Comparison of ENCODE assay signal across 8 cellular contexts in genomic region chr22:26642465-26643367, GRCh38. TPM values are rescaled to one million over a fixed set of nuclear protein-coding genes. Genes with fewer than 3 reads are reported as not detected.
DNase-seq lines count a peak whose midpoint lies in the region; ATAC-seq and TF ChIP-seq lines count a peak whose summit lies in the region.

No MANE protein-coding gene starts in this region.

- no peaks in the 10 kb centered on the region for H3K9me3 Mint-ChIP-seq in CD4-positive, alpha-beta memory T cell
- no peaks in the 10 kb centered on the region for H3K9me3 Mint-ChIP-seq in activated T-cell treated with anti-CD3 and anti-CD28 coated beads, Interleukin-2, amount 50 U/mL, for 72 hours
- H3K9me3 Mint-ChIP-seq in memory B cell, result no peaks in the 10 kb centered on the region

- peak overlapping the region; percentile 55 to 79 (median 70) for H3K4me3 Mint-ChIP-seq in CD4-positive, alpha-beta memory T cell
- H3K4me3 Mint-ChIP-seq in activated T-cell treated with anti-CD3 and anti-CD28 coated beads, Interleukin-2, amount 50 U/mL, for 72 hours, result peak overlapping the region; percentile 75 to 91
- H3K4me3 Mint-ChIP-seq in memory B cell, result no peak overlapping the region

- ATAC-seq in activated T-cell treated with anti-CD3 and anti-CD28 coated beads, Interleukin-2, amount 50 U/mL, for 72 hours (replicated peaks in 1 of 2), result peak; percentile 94 to 95
- ATAC-seq in memory B cell (ENCODE audit: low read depth) (peak; percentile 36), GM18907 (IDR thresholded peaks at IDR 0.05; ENCODE audit: unreplicated experiment) (no peak)
- ATAC-seq in stimulated activated naive CD8-positive, alpha-beta T cell treated with anti-CD3 and anti-CD28 coated beads, Interleukin-15, Interleukin-2, amounts not matched to agents 100 U/mL and 50 U/mL, for 24 hours, result peak; percentile 98

- peak overlapping the region; percentile 61 for H3K27ac ChIP-seq in CD4-positive, alpha-beta memory T cell (ENCODE audit: low read depth, low read length)
- H3K27ac ChIP-seq in testis, result no peak overlapping the region

- no peaks in the 10 kb centered on the region for H3K36me3 ChIP-seq in CD4-positive, alpha-beta memory T cell (ENCODE audit: insufficient read depth, low read length)
- no peaks in the 10 kb centered on the region for H3K36me3 ChIP-seq in testis (ENCODE audit: low read depth, missing control alignments)

- H3K4me1 Mint-ChIP-seq in CD4-positive, alpha-beta memory T cell, result peaks cover 53 to 73% (median 64%) of the 10 kb centered on the region in 4 donors
- H3K4me1 Mint-ChIP-seq in activated T-cell treated with anti-CD3 and anti-CD28 coated beads, Interleukin-2, amount 50 U/mL, for 72 hours (ENCODE audit: low read depth), result peaks cover 68% of the 10 kb centered on the region
- H3K4me1 Mint-ChIP-seq in memory B cell, result peaks cover 18% of the 10 kb centered on the region

- DNase-seq in CD4-positive, alpha-beta memory T cell, result peak; percentile 45 to 74 (median 51)
- peak; percentile 37 for DNase-seq in NCI-H146 (lab: John Stamatoyannopoulos, UW)
- DNase-seq in activated T-cell treated with anti-CD3 and anti-CD28 coated beads, Interleukin-2, amount 50 U/mL, for 72 hours, result peak; percentile 90 to 91
- no peak for DNase-seq in memory B cell (ENCODE audit: low spot score in 2 of 2)
- peak; percentile 87 for DNase-seq in stimulated activated naive CD8-positive, alpha-beta T cell treated with anti-CD3 and anti-CD28 coated beads, Interleukin-15, Interleukin-2, amounts not matched to agents 100 U/mL and 50 U/mL, for 24 hours
- DNase-seq in testis, result no peak
- no peak for DNase-seq in HT-29 (ENCODE audit: low spot score)

- H3K27me3 ChIP-seq in CD4-positive, alpha-beta memory T cell (ENCODE audit: insufficient read depth, low read length), result no peaks in the 10 kb centered on the region
- H3K27me3 ChIP-seq in testis, result no peaks in the 10 kb centered on the region

- H3K4me3 ChIP-seq in CD4-positive, alpha-beta memory T cell (ENCODE audit: low read length in 2 of 2), result peak overlapping the region; percentile 2 to 17
- H3K4me3 ChIP-seq in testis, result no peak overlapping the region

- peak overlapping the region; percentile 90 to 97 (median 96) for H3K27ac Mint-ChIP-seq in CD4-positive, alpha-beta memory T cell
- peak overlapping the region; percentile 99 for H3K27ac Mint-ChIP-seq in activated T-cell treated with anti-CD3 and anti-CD28 coated beads, Interleukin-2, amount 50 U/mL, for 72 hours
- peak overlapping the region; percentile 8 for H3K27ac Mint-ChIP-seq in memory B cell

- no peak for TF ChIP-seq POLR2A in testis (IDR thresholded peaks at IDR 0.05)

- POLR2A ChIA-PET in CD4-positive, alpha-beta memory T cell (lab: Charles Lee; ENCODE audit: partially characterized antibody), result interaction anchor here (0.6 to 3.6 kb wide), 14 partner anchors 14 to 173 kb away, joined by 4 to 42 read pairs (median 6); partner anchors contain the start of genes HPS4, MIAT, SRRD and TPST2

- H3K36me3 Mint-ChIP-seq in CD4-positive, alpha-beta memory T cell, result no peaks in the 10 kb centered on the region
- H3K36me3 Mint-ChIP-seq in activated T-cell treated with anti-CD3 and anti-CD28 coated beads, Interleukin-2, amount 50 U/mL, for 72 hours (ENCODE audit: insufficient read depth in 2 of 2), result no peaks in the 10 kb centered on the region
- no peaks in the 10 kb centered on the region for H3K36me3 Mint-ChIP-seq in memory B cell

- no peak for TF ChIP-seq CTCF in testis (IDR thresholded peaks at IDR 0.05)

- H3K27me3 Mint-ChIP-seq in CD4-positive, alpha-beta memory T cell, result no peaks in the 10 kb centered on the region
- peaks cover 8% of the 10 kb centered on the region for H3K27me3 Mint-ChIP-seq in activated T-cell treated with anti-CD3 and anti-CD28 coated beads, Interleukin-2, amount 50 U/mL, for 72 hours (ENCODE audit: low read depth)
- H3K27me3 Mint-ChIP-seq in memory B cell, result peaks cover 10% of the 10 kb centered on the region

- H3K9me3 ChIP-seq in CD4-positive, alpha-beta memory T cell (ENCODE audit: control insufficient read depth in 1 of 2, low read length in 2 of 2), result no peaks in the 10 kb centered on the region
- H3K9me3 ChIP-seq in testis, result no peaks in the 10 kb centered on the region

- WGBS in testis, 2 donors, result 57 to 67% methylated on average over 8 of the region's 8 CpGs

- CTCF ChIA-PET in CD4-positive, alpha-beta memory T cell (lab: Charles Lee; ENCODE audit: partially characterized antibody), result interaction anchor here (0.7 to 1.8 kb wide), 16 partner anchors 9 to 278 kb away, joined by 3 to 7 read pairs (median 4); partner anchors contain the start of genes CRYBA4 and TFIP11

- intact Hi-C loops in CD4-positive, alpha-beta memory T cell (cut with micrococcal nuclease), result no loop called here
- intact Hi-C loops in testis (cut with DNase I; ENCODE audit: low total_unique reads), result no loop called here

- H3K4me1 ChIP-seq in CD4-positive, alpha-beta memory T cell (ENCODE audit: insufficient read depth, low read length), result peaks cover 71% of the 10 kb centered on the region
- no peaks in the 10 kb centered on the region for H3K4me1 ChIP-seq in testis

RNA-seq across cellular contexts. Expression of gene MIAT, which starts 14.7 kb away (rescaled TPM):
- 100 to 1,000 TPM; 260 to 270 TPM for total RNA-seq in CD4-positive, alpha-beta memory T cell
- polyA plus RNA-seq in CD4-positive, alpha-beta memory T cell, result 1 to 10 TPM in 1 of 2 donors, under 1 TPM in 1; 0.54 to 4.7 TPM
- total RNA-seq in activated T-cell treated with anti-CD3 and anti-CD28 coated beads, Interleukin-2, amount 50 U/mL, for 72 hours, result 100 to 1,000 TPM in 1 of 2 donors, 10 to 100 TPM in 1; 65.9 to 113 TPM
- total RNA-seq in testis, result 1 to 10 TPM; 2.4 to 3.3 TPM
- 1.7 TPM for polyA plus RNA-seq in testis (ENCODE audit: insufficient read depth, low read depth, low replicate concordance)
- 0.23 and 0.31 TPM in 2 replicates for total RNA-seq in HT-29 (2014; rRNA removed; shearing (Covaris generic))

RNA-seq across cellular contexts. Expression of gene CRYBA4, which starts 21.0 kb away (rescaled TPM):
- not detected for total RNA-seq in CD4-positive, alpha-beta memory T cell
- not detected for polyA plus RNA-seq in CD4-positive, alpha-beta memory T cell
- total RNA-seq in activated T-cell treated with anti-CD3 and anti-CD28 coated beads, Interleukin-2, amount 50 U/mL, for 72 hours, result under 1 TPM in 1 of 2 donors, not detected in 1; 0.63 TPM
- total RNA-seq in testis, result 1 to 10 TPM in 1 of 2 donors, under 1 TPM in 1; 0.93 to 2.3 TPM
- 2.6 TPM for polyA plus RNA-seq in testis (ENCODE audit: insufficient read depth, low read depth, low replicate concordance)
- not detected in 2 replicates for total RNA-seq in HT-29 (2014; rRNA removed; shearing (Covaris generic))

RNA-seq across cellular contexts. Expression of gene CRYBB1, which starts 24.9 kb away (rescaled TPM):
- not detected for total RNA-seq in CD4-positive, alpha-beta memory T cell
- not detected for polyA plus RNA-seq in CD4-positive, alpha-beta memory T cell
- not detected for total RNA-seq in activated T-cell treated with anti-CD3 and anti-CD28 coated beads, Interleukin-2, amount 50 U/mL, for 72 hours
- not detected for total RNA-seq in testis
- 0.80 TPM for polyA plus RNA-seq in testis (ENCODE audit: insufficient read depth, low read depth, low replicate concordance)
- total RNA-seq in HT-29 (2014; rRNA removed; shearing (Covaris generic)), result not detected in 2 replicates

RNA-seq across cellular contexts. Expression of gene TPST2, which starts 52.8 kb away (rescaled TPM):
- 10 to 100 TPM; 23.9 to 27.9 TPM for total RNA-seq in CD4-positive, alpha-beta memory T cell
- 10 to 100 TPM; 46.6 to 47.8 TPM for polyA plus RNA-seq in CD4-positive, alpha-beta memory T cell
- 10 to 100 TPM; 19.0 to 23.2 TPM for total RNA-seq in activated T-cell treated with anti-CD3 and anti-CD28 coated beads, Interleukin-2, amount 50 U/mL, for 72 hours
- total RNA-seq in testis, result 100 to 1,000 TPM; 169 to 218 TPM
- polyA plus RNA-seq in testis (ENCODE audit: insufficient read depth, low read depth, low replicate concordance), result 32.8 TPM
- 13.4 and 24.2 TPM in 2 replicates for total RNA-seq in HT-29 (2014; rRNA removed; shearing (Covaris generic))

Comparison
In these comparisons a context has a peak if more than half of its experiments do, and no peak if none do; other contexts are left out.
1. DNase-seq: peak in CD4-positive, alpha-beta memory T cell (5 of 5), NCI-H146 (single experiment), activated T-cell treated with anti-CD3 and anti-CD28 coated beads, Interleukin-2, amount 50 U/mL, for 72 hours (2 of 2) and stimulated activated naive CD8-positive, alpha-beta T cell treated with anti-CD3 and anti-CD28 coated beads, Interleukin-15, Interleukin-2, amounts not matched to agents 100 U/mL and 50 U/mL, for 24 hours (single experiment); none in memory B cell (0 of 2), testis (single experiment) and HT-29 (single experiment).
2. H3K4me3 ChIP-seq: peak in CD4-positive, alpha-beta memory T cell (2 of 2); none in testis (0 of 2).
3. H3K27ac Mint-ChIP-seq: peak in every context shown above with its lines; median percentile 99 in activated T-cell treated with anti-CD3 and anti-CD28 coated beads, Interleukin-2, amount 50 U/mL, for 72 hours; 96 in CD4-positive, alpha-beta memory T cell; 8 in memory B cell.
4. RNA of gene MIAT, which starts 14.7 kb away (total RNA-seq): 260 to 270 TPM in CD4-positive, alpha-beta memory T cell and 65.9 to 113 TPM in activated T-cell treated with anti-CD3 and anti-CD28 coated beads, Interleukin-2, amount 50 U/mL, for 72 hours; 2.4 to 3.3 TPM in testis and 0.23 to 0.31 TPM in HT-29; every median in the first group is over 10 times any median in the second.